Comparison of ENCODE assay signal across 8 cellular contexts in genomic region chr15:34708422-34708821, GRCh38. TPM values are rescaled to one million over a fixed set of nuclear protein-coding genes. Genes with fewer than 3 reads are reported as not detected.
DNase-seq lines count a peak whose midpoint lies in the region; ATAC-seq and TF ChIP-seq lines count a peak whose summit lies in the region.

No MANE protein-coding gene starts in this region.

- H3K4me3 ChIP-seq in HCT116 (replicated peaks in 1 of 2; ENCODE audit: low read depth in 1 of 2, low read length in 2 of 2) (no peak overlapping the region), PC-9 (no peak overlapping the region), epithelial cell of esophagus (ENCODE audit: low read length) (no peak overlapping the region), neural cell (ENCODE audit: low read length) (no peak overlapping the region)

- POLR2A ChIA-PET in HCT116 (lab: Charles Lee): no interaction called here
- POLR2A ChIA-PET in PC-9 (lab: Charles Lee; ENCODE audit: unreplicated experiment): no interaction called here

- peak; percentile 92 for ATAC-seq in HCT116
- ATAC-seq in GM18502 (IDR thresholded peaks at IDR 0.05; ENCODE audit: poor library complexity, unreplicated experiment): no peak
- ATAC-seq in GM19455 (IDR thresholded peaks at IDR 0.05; ENCODE audit: unreplicated experiment): no peak

- H3K9ac ChIP-seq in HCT116 (ENCODE audit: low read length) (no peak overlapping the region), neural cell (ENCODE audit: low read length) (no peak overlapping the region)

- BruUV-seq in HCT116 (replicated peaks; lab: Mats Ljungman, UMichigan) (no TSS peak), PC-9 (replicated peaks; lab: Mats Ljungman, UMichigan) (no TSS peak)

- in situ Hi-C loops in ACHN (cut with HindIII; ENCODE audit: low pct_ligation_motif_present, low pct_unique_long_range_greater_than_20kb, low sequenced_read_pairs): no loop called here

- RAD21 ChIA-PET in HCT116 (lab: Charles Lee; ENCODE audit: low non-redundant PET in 1 of 2, low total read pairs in 2 of 2, uncharacterized antibody in 2 of 2, unreplicated experiment in 2 of 2): interaction anchor here in 1 of 2 experiments (0.7 to 0.9 kb wide), 2 partner anchors 112 to 261 kb away, joined by 3 to 4 read pairs; partner anchors contain the start of gene AQR

- H3K9me2 ChIP-seq in HCT116 (ENCODE audit: insufficient read depth) (no peaks in the 10 kb centered on the region), PC-9 (ENCODE audit: insufficient read depth) (no peaks in the 10 kb centered on the region), neural cell (ENCODE audit: insufficient read depth, low read length) (no peaks in the 10 kb centered on the region)

- H3K27ac ChIP-seq in HCT116 (ENCODE audit: low read depth, low read length) (no peak overlapping the region), PC-9 (no peak overlapping the region), neural cell (ENCODE audit: low read length) (no peak overlapping the region)

- TF ChIP-seq RAD21 in HCT116 (IDR thresholded peaks at IDR 0.05; ENCODE audit: low read depth) (peak; percentile 68), neural cell (conservative IDR thresholded peaks at IDR 0.05) (peak; percentile 61)

- no peaks in the 10 kb centered on the region for H3F3A ChIP-seq in PC-9 (ENCODE audit: insufficient read depth, low read depth)
- H3F3A ChIP-seq in neural cell (ENCODE audit: insufficient read depth, low read length, poor library complexity, severe bottlenecking): no peaks in the 10 kb centered on the region

- H3K79me2 ChIP-seq in HCT116 (ENCODE audit: insufficient read depth, low read length) (no peaks in the 10 kb centered on the region), PC-9 (ENCODE audit: low read depth) (no peaks in the 10 kb centered on the region), neural cell (replicated peaks; ENCODE audit: insufficient read depth, low read length) (no peaks in the 10 kb centered on the region)

- H2AFZ ChIP-seq in HCT116 (ENCODE audit: low read depth, low read length, poor library complexity, severe bottlenecking) (no peak overlapping the region), PC-9 (no peak overlapping the region), neural cell (ENCODE audit: low read depth, low read length) (no peak overlapping the region)

- H3K4me2 ChIP-seq in HCT116 (ENCODE audit: low read length): no peak overlapping the region
- no peak overlapping the region for H3K4me2 ChIP-seq in PC-9
- no peak overlapping the region for H3K4me2 ChIP-seq in neural cell (ENCODE audit: low read length)

- TF ChIP-seq POLR2A in HCT116 (IDR thresholded peaks at IDR 0.05; ENCODE audit: borderline replicate concordance, extremely low read depth, insufficient read depth, insufficient read length): no peak

- CTCF ChIA-PET in HCT116 (lab: Charles Lee): interaction anchor here (0.9 to 2.3 kb wide), 17 partner anchors 9 to 736 kb away, joined by 3 to 28 read pairs (median 4); no protein-coding TSS in a partner anchor
- CTCF ChIA-PET in PC-9 (lab: Charles Lee): no interaction called here

- H3K9me3 ChIP-seq in HCT116 (ENCODE audit: control insufficient read depth in 1 of 2, insufficient read depth in 1 of 2, low read depth in 1 of 2, low read length in 2 of 2): no peaks in the 10 kb centered on the region
- no peaks in the 10 kb centered on the region for H3K9me3 ChIP-seq in PC-9 (ENCODE audit: insufficient read depth, low read depth)
- H3K9me3 ChIP-seq in neural cell (ENCODE audit: low read length): no peaks in the 10 kb centered on the region

- H3K27me3 ChIP-seq in HCT116 (ENCODE audit: insufficient read depth, low read length) (peaks cover 76% of the 10 kb centered on the region), PC-9 (ENCODE audit: insufficient read depth, low read depth) (no peaks in the 10 kb centered on the region), neural cell (ENCODE audit: insufficient read depth, low read depth, low read length) (no peaks in the 10 kb centered on the region)

- H3K4me1 ChIP-seq in HCT116 (ENCODE audit: control insufficient read depth in 1 of 2, insufficient read depth in 2 of 2, low read length in 2 of 2) (no peaks in the 10 kb centered on the region), PC-9 (replicated peaks; ENCODE audit: insufficient read depth) (no peaks in the 10 kb centered on the region)

- intact Hi-C loops in HCT116 (cut with micrococcal nuclease): loop anchor here (1.0 kb wide), 1 partner anchor 212 kb away; no protein-coding TSS in a partner anchor
- intact Hi-C loops in PC-9 (cut with micrococcal nuclease; ENCODE audit: unreplicated experiment): loop anchor here (1.0 kb wide), 1 partner anchor 212 kb away; no protein-coding TSS in a partner anchor

- no peak for TF ChIP-seq EP300 in neural cell (conservative IDR thresholded peaks at IDR 0.05; ENCODE audit: poor library complexity, severe bottlenecking)

- H3K36me3 ChIP-seq in HCT116 (ENCODE audit: control insufficient read depth in 1 of 2, insufficient read depth in 2 of 2, low read length in 2 of 2): no peaks in the 10 kb centered on the region
- no peaks in the 10 kb centered on the region for H3K36me3 ChIP-seq in PC-9 (ENCODE audit: low read depth)
- H3K36me3 ChIP-seq in neural cell (ENCODE audit: insufficient read depth, low read length): no peaks in the 10 kb centered on the region

- peak; percentile 20 to 89 (median 88); a peak in 5 of 6 replicates for TF ChIP-seq CTCF in HCT116 (IDR thresholded peaks at IDR 0.05 in 2 of 3, conservative IDR thresholded peaks at IDR 0.05 in 1 of 3; ENCODE audit: borderline replicate concordance in 1 of 3, insufficient read depth in 1 of 3, low read depth in 2 of 3, low read length in 2 of 3)
- peak; percentile 74 for TF ChIP-seq CTCF in PC-9 (conservative IDR thresholded peaks at IDR 0.05)
- peak; percentile 96 for TF ChIP-seq CTCF in epithelial cell of esophagus (IDR thresholded peaks at IDR 0.05; ENCODE audit: insufficient read depth, low read depth, low read length, missing control alignments)
- TF ChIP-seq CTCF in neural cell (IDR thresholded peaks at IDR 0.05; ENCODE audit: poor library complexity, severe bottlenecking): peak; percentile 66

- H4K20me1 ChIP-seq in HCT116 (ENCODE audit: insufficient read depth) (no peaks in the 10 kb centered on the region), PC-9 (ENCODE audit: insufficient read depth) (no peaks in the 10 kb centered on the region), neural cell (ENCODE audit: insufficient read depth) (no peaks in the 10 kb centered on the region)

- DNase-seq in ACHN (peak; percentile 24), HCT116 (ENCODE audit: low read depth, low spot score) (peak; percentile 19), PC-9 (no peak), epithelial cell of esophagus (ENCODE audit: low read depth) (peak; percentile 75), activated gamma-delta T cell (lab: John Stamatoyannopoulos, UW) (no peak)

TF ChIP-seq in HCT116, 20 proteins besides CTCF, POLR2A, EP300 and RAD21:
- TF ChIP-seq ATF3 (IDR thresholded peaks at IDR 0.05): no peak

TF ChIP-seq in neural cell, 6 proteins besides CTCF, POLR2A, EP300 and RAD21:
- TF ChIP-seq REST (IDR thresholded peaks at IDR 0.05; ENCODE audit: borderline replicate concordance): no peak
- TF ChIP-seq SMC3 (conservative IDR thresholded peaks at IDR 0.05; ENCODE audit: poor library complexity): peak; percentile 67

RNA-seq across cellular contexts. Expression of gene GJD2, which starts 46.4 kb away (rescaled TPM):
- total RNA-seq in HCT116 (2021; ENCODE audit: unreplicated experiment): not detected
- polyA plus RNA-seq in HCT116 (2012): not detected in 2 replicates
- not detected in 2 replicates for total RNA-seq in PC-9 (2021)
- 3.2 and 4.6 TPM in 2 replicates for polyA plus RNA-seq in neural cell
- polyA minus RNA-seq in neural cell: 11.3 and 11.9 TPM in 2 replicates

Comparison
In these comparisons a context has a peak if more than half of its experiments do, and no peak if none do; other contexts are left out.
1. DNase-seq: peak in ACHN (single experiment), HCT116 (single experiment) and epithelial cell of esophagus (single experiment); none in PC-9 (0 of 2) and activated gamma-delta T cell (single experiment).
2. Peak in every context shown above with its lines, with median percentiles within 50 percentile points of each other: CTCF ChIP-seq.